In genomic region chrX:136935533-136936182, GRCh38 we compare ENCODE assay signal across 1 cellular context.
TF ChIP-seq lines count a peak whose summit lies in the region.

No MANE protein-coding gene starts in this region.

TF ChIP-seq in GM12878, 131 proteins besides CTCF, POLR2A, EP300 and RAD21:
- TF ChIP-seq, protein P1, sequence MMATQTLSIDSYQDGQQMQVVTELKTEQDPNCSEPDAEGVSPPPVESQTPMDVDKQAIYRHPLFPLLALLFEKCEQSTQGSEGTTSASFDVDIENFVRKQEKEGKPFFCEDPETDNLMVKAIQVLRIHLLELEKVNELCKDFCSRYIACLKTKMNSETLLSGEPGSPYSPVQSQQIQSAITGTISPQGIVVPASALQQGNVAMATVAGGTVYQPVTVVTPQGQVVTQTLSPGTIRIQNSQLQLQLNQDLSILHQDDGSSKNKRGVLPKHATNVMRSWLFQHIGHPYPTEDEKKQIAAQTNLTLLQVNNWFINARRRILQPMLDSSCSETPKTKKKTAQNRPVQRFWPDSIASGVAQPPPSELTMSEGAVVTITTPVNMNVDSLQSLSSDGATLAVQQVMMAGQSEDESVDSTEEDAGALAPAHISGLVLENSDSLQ (IDR thresholded peaks at IDR 0.05) = peak; percentile 49; the same call in 1 of the 2 replicates
- peak; percentile 54; the same call in 1 of the 2 replicates for TF ChIP-seq NR2F1 (conservative IDR thresholded peaks at IDR 0.05)
- TF ChIP-seq, protein P2, sequence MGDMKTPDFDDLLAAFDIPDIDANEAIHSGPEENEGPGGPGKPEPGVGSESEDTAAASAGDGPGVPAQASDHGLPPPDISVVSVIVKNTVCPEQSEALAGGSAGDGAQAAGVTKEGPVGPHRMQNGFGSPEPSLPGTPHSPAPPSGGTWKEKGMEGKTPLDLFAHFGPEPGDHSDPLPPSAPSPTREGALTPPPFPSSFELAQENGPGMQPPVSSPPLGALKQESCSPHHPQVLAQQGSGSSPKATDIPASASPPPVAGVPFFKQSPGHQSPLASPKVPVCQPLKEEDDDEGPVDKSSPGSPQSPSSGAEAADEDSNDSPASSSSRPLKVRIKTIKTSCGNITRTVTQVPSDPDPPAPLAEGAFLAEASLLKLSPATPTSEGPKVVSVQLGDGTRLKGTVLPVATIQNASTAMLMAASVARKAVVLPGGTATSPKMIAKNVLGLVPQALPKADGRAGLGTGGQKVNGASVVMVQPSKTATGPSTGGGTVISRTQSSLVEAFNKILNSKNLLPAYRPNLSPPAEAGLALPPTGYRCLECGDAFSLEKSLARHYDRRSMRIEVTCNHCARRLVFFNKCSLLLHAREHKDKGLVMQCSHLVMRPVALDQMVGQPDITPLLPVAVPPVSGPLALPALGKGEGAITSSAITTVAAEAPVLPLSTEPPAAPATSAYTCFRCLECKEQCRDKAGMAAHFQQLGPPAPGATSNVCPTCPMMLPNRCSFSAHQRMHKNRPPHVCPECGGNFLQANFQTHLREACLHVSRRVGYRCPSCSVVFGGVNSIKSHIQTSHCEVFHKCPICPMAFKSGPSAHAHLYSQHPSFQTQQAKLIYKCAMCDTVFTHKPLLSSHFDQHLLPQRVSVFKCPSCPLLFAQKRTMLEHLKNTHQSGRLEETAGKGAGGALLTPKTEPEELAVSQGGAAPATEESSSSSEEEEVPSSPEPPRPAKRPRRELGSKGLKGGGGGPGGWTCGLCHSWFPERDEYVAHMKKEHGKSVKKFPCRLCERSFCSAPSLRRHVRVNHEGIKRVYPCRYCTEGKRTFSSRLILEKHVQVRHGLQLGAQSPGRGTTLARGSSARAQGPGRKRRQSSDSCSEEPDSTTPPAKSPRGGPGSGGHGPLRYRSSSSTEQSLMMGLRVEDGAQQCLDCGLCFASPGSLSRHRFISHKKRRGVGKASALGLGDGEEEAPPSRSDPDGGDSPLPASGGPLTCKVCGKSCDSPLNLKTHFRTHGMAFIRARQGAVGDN (IDR thresholded peaks at IDR 0.05) = 0 out of 2 replicates have a peak, but pooled peaks have one; percentile 7
- peak; percentile 74; the same call in 1 of the 2 replicates for TF ChIP-seq MLLT1 (IDR thresholded peaks at IDR 0.05)
- peak; percentile 21; the same call in 1 of the 2 replicates for TF ChIP-seq NR2C1 (IDR thresholded peaks at IDR 0.05)
